In the genomic region with DNA sequence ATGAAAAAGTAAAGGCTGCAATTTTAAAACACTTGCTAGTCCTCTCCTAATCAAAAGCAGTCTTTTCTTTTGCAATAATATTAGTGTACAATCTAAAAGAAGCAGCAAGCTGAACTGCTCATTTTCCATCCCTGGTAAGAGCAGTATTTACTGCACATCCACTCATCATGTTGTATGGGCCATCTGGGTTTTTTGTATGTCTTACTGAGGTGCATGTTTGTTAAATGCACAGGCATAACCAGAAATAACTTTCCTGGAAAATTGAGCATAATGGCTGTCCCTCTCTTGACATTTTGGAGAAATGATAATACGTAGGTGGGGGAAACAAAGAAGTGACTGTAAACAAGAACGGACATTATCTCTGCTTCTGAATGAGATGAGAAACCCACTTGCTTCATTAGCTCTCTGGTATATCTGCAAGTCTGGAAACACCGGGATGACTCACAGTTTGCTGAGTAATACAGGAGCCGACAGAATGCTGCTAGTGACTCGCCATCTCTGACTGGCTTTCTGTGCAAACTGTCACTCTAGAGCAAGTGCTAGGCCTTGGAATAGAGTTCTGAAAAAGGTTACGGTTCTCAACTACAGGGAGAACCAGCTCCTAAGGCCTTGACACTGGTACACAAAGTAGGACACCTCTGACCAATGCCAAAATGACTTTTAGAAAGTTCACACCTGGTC, we compare ENCODE assay signal across 9 cellular contexts.
DNase-seq lines count a peak whose midpoint lies in the region; ATAC-seq, FAIRE-seq and TF ChIP-seq lines count a peak whose summit lies in the region.
"Had no signal": no experiment of that assay in that cellular context is flagged by ENCODE, and none has a peak within 500 bp of the region (broad histone marks: within the 10 kb centered on the region; RNA-seq: fewer than 3 reads in every experiment).

No MANE protein-coding gene starts in this region.

- H3K4me3 Mint-ChIP-seq in activated naive CD4-positive, alpha-beta T cell treated with anti-CD3 and anti-CD28 coated beads, Interleukin-2, amount 50 U/mL, for 24 hours = peak overlapping the region; percentile 64

- WGBS in pancreas, 2 donors = 54 to 56% methylated on average over 6 of the region's 6 CpGs

- TF ChIP-seq CTCF in pancreas (IDR thresholded peaks at IDR 0.05) = no peak

- no peaks in the 10 kb centered on the region for H3K4me1 ChIP-seq in pancreas

- no peaks in the 10 kb centered on the region for H3K27me3 Mint-ChIP-seq in activated naive CD4-positive, alpha-beta T cell treated with anti-CD3 and anti-CD28 coated beads, Interleukin-2, amount 50 U/mL, for 24 hours

- peak; percentile 40 for DNase-seq in AG08395 (ENCODE audit: low spot score)
- DNase-seq in GM19239 (ENCODE audit: insufficient read length, low spot score) = no peak
- DNase-seq in LHCN-M2 (ENCODE audit: low read depth) = peak; percentile 41
- peak in 1 of 6 donors; percentile 29 for DNase-seq in pancreas
- no peak for DNase-seq in posterior vena cava (ENCODE audit: low spot score)
- no peak for DNase-seq in NCI-H146 treated with DMSO at 0.1 percent for 48 hours (lab: John Stamatoyannopoulos, UW; ENCODE audit: unreplicated experiment)

- H3K27ac Mint-ChIP-seq in activated naive CD4-positive, alpha-beta T cell treated with anti-CD3 and anti-CD28 coated beads, Interleukin-2, amount 50 U/mL, for 24 hours = peak overlapping the region; percentile 94

- intact Hi-C loops in pancreas (cut with DNase I) (no loop called here), posterior vena cava (cut with DNase I) (no loop called here)

- FAIRE-seq in GM19239 (lab: Jason Lieb, UNC) (peak; percentile 72), pancreas (lab: Jason Lieb, UNC) (no peak)

- ATAC-seq in pancreas (peak in 3 of 4 donors; percentile 67 to 89 (median 84)), HG03460 (IDR thresholded peaks at IDR 0.05; ENCODE audit: unreplicated experiment) (no peak)

- peaks cover 42% of the 10 kb centered on the region for H3K4me1 Mint-ChIP-seq in activated naive CD4-positive, alpha-beta T cell treated with anti-CD3 and anti-CD28 coated beads, Interleukin-2, amount 50 U/mL, for 24 hours

- H3K9me3 Mint-ChIP-seq in activated naive CD4-positive, alpha-beta T cell treated with anti-CD3 and anti-CD28 coated beads, Interleukin-2, amount 50 U/mL, for 24 hours = no peaks in the 10 kb centered on the region

- H3K4me3 ChIP-seq in pancreas = no peak overlapping the region
- H3K4me3 ChIP-seq: cardiac muscle cell had no signal

- no peak overlapping the region for H3K27ac ChIP-seq in pancreas
- H3K27ac ChIP-seq: cardiac muscle cell had no signal

- H3K9me3 ChIP-seq in pancreas = no peaks in the 10 kb centered on the region

- H3K36me3 ChIP-seq in pancreas = no peaks in the 10 kb centered on the region
- H3K36me3 ChIP-seq: cardiac muscle cell had no signal

- H3K27me3 ChIP-seq in pancreas = no peaks in the 10 kb centered on the region
- H3K27me3 ChIP-seq: cardiac muscle cell had no signal

- H3K36me3 Mint-ChIP-seq in activated naive CD4-positive, alpha-beta T cell treated with anti-CD3 and anti-CD28 coated beads, Interleukin-2, amount 50 U/mL, for 24 hours = no peaks in the 10 kb centered on the region

Comparison
In these comparisons a context has a peak if more than half of its experiments do, and no peak if none do; other contexts are left out.
1. DNase-seq: peak in AG08395 (single experiment) and LHCN-M2 (single experiment); none in GM19239 (single experiment), posterior vena cava (single experiment) and NCI-H146 treated with DMSO at 0.1 percent for 48 hours (single experiment).